ENCODE assay signal across 8 cellular contexts in the genomic region with DNA sequence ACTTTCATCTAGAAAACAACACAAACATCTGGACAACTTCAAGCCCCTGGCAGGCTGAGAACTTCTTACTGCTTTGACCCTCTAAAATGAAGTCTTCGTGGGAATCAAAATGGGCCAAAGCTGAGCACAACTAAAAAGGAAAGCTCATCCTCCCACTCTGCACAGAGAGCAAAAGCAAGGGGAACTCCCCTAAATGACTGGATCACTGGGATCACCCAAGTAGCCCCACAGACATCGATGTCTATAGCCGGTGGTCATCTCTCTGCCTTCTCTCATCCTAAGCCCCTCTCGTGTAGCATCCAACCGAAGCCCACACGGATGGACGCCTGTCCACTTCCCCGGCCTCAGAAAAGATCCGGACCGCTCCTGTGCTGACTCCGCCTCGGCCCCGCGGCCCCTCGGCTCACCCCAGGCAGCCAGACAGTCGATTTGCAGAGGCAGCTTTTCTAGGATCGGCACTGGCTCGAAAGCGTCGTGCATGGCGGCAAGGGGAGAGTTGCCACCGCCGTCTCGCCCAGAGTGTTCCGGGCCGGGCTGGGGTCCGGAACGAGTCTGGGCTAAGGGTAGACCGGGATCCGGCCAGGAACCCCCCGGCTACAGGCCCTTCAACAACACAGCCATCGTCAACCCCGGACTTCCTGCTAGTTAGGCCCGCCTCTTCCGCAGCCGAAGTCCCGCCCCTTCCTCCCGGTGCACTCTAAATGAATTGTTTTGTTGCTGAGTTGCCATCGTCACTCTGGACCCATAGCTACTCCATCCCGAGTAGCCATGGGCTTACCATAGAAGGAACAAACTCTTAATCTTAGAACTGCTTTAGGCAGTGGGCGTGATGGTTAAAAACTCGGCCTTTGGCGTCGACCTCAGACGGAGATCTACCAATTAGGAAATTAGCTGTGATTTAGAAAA. TPM values are rescaled to one million over a fixed set of nuclear protein-coding genes. Genes with fewer than 3 reads are reported as not detected.
DNase-seq lines count a peak whose midpoint lies in the region; ATAC-seq and TF ChIP-seq lines count a peak whose summit lies in the region.

A gene with protein sequence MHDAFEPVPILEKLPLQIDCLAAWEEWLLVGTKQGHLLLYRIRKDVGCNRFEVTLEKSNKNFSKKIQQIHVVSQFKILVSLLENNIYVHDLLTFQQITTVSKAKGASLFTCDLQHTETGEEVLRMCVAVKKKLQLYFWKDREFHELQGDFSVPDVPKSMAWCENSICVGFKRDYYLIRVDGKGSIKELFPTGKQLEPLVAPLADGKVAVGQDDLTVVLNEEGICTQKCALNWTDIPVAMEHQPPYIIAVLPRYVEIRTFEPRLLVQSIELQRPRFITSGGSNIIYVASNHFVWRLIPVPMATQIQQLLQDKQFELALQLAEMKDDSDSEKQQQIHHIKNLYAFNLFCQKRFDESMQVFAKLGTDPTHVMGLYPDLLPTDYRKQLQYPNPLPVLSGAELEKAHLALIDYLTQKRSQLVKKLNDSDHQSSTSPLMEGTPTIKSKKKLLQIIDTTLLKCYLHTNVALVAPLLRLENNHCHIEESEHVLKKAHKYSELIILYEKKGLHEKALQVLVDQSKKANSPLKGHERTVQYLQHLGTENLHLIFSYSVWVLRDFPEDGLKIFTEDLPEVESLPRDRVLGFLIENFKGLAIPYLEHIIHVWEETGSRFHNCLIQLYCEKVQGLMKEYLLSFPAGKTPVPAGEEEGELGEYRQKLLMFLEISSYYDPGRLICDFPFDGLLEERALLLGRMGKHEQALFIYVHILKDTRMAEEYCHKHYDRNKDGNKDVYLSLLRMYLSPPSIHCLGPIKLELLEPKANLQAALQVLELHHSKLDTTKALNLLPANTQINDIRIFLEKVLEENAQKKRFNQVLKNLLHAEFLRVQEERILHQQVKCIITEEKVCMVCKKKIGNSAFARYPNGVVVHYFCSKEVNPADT (minus strand): TSS at position 631 of the 906 bp plus-strand sequence. CDS start 151 bp downstream, at position 480.

- H3K27ac ChIP-seq in A673 (ENCODE audit: low read depth, low read length, poor library complexity, severe bottlenecking) (peak within 1 kb of the TSS; percentile 78), WERI-Rb-1 (peak within 1 kb of the TSS; percentile 78), breast epithelium (peak within 1 kb of the TSS; percentile 82), iPS-20b (ENCODE audit: low read length) (peak within 1 kb of the TSS; percentile 53), skeletal muscle tissue (ENCODE audit: low read depth, low read length) (peak within 1 kb of the TSS; percentile 57)

- POLR2A ChIA-PET in A673 (lab: Charles Lee; ENCODE audit: low non-redundant PET), result no interaction called here

- H3K4me3 ChIP-seq in A673 (ENCODE audit: low read depth, low read length, poor library complexity, severe bottlenecking) (peak within 1 kb of the TSS; percentile 97), WERI-Rb-1 (ENCODE audit: low read depth, low read length) (peak within 1 kb of the TSS; percentile 89), breast epithelium (peak within 1 kb of the TSS; percentile 78 to 92 (median 81)), iPS-20b (ENCODE audit: low read length) (peak within 1 kb of the TSS; percentile 98), skeletal muscle tissue (ENCODE audit: low read length in 3 of 3) (peak within 1 kb of the TSS; percentile 84 to 96 (median 90))

- intact Hi-C loops in A673 (cut with micrococcal nuclease; ENCODE audit: unreplicated experiment) (no loop called here), breast epithelium (cut with DNase I; ENCODE audit: low total_unique reads) (no loop called here)

- H3K9me3 ChIP-seq in A673 (ENCODE audit: low read depth, low read length, poor library complexity, severe bottlenecking) (no peaks in the 10 kb centered on the region), WERI-Rb-1 (ENCODE audit: severe bottlenecking) (no peaks in the 10 kb centered on the region), breast epithelium (no peaks in the 10 kb centered on the region), iPS-20b (ENCODE audit: insufficient read depth, low read depth, low read length) (no peaks in the 10 kb centered on the region), skeletal muscle tissue (ENCODE audit: control insufficient read depth in 3 of 3, low read length in 3 of 3) (no peaks in the 10 kb centered on the region)

- DNase-seq in A673 (ENCODE audit: low spot score) (peak; percentile 89), NCI-H2196 (lab: John Stamatoyannopoulos, UW; ENCODE audit: unreplicated experiment) (peak; percentile 58), WERI-Rb-1 (peak; percentile 88), breast epithelium (ENCODE audit: low spot score in 2 of 2) (peak; percentile 75 to 79)

- BruUV-seq in A673 (replicated peaks; lab: Mats Ljungman, UMichigan), result TSS peak; percentile 55

- TF ChIP-seq CTCF in A673 (conservative IDR thresholded peaks at IDR 0.05; ENCODE audit: low read depth, low read length), result no peak
- TF ChIP-seq CTCF in WERI-Rb-1 (IDR thresholded peaks at IDR 0.05; ENCODE audit: low read depth, low read length), result no peak
- TF ChIP-seq CTCF in breast epithelium (IDR thresholded peaks at IDR 0.05), result no peak

- TF ChIP-seq POLR2A in breast epithelium (IDR thresholded peaks at IDR 0.05), result no peak

- CTCF ChIA-PET in A673 (lab: Charles Lee), result interaction anchor here (0.6 kb wide), 1 partner anchor 692 kb away, joined by 19 read pairs; no protein-coding TSS in a partner anchor

- H3K9ac ChIP-seq in iPS-20b (ENCODE audit: low read depth, low read length), result peak within 1 kb of the TSS; percentile 93
- H3K9ac ChIP-seq in skeletal muscle tissue (ENCODE audit: low read depth in 1 of 3, low read length in 3 of 3), result peak within 1 kb of the TSS; percentile 81 to 96 (median 92)

- peaks cover 22% of the 10 kb centered on the region for H3K36me3 ChIP-seq in A673 (ENCODE audit: insufficient read depth, low read length, poor library complexity, severe bottlenecking)
- peaks cover 18% of the 10 kb centered on the region for H3K36me3 ChIP-seq in WERI-Rb-1
- peaks cover 8% of the 10 kb centered on the region for H3K36me3 ChIP-seq in breast epithelium
- H3K36me3 ChIP-seq in iPS-20b (ENCODE audit: insufficient read depth, low read depth, low read length), result peaks cover 36% of the 10 kb centered on the region
- H3K36me3 ChIP-seq in skeletal muscle tissue (ENCODE audit: control insufficient read depth in 3 of 3, insufficient read depth in 3 of 3, low read length in 3 of 3), result peaks cover 4 to 22% (median 10%) of the 10 kb centered on the region in 3 donors

- H3K4me1 ChIP-seq in A673 (ENCODE audit: insufficient read depth, low read length, poor library complexity, severe bottlenecking) (peaks cover 10% of the 10 kb centered on the region), breast epithelium (peaks cover 0 to 7% of the 10 kb centered on the region in 2 donors), iPS-20b (ENCODE audit: insufficient read depth, low read length) (peaks cover 3% of the 10 kb centered on the region; the same call in 1 of the 2 replicates), skeletal muscle tissue (ENCODE audit: control insufficient read depth in 3 of 3, insufficient read depth in 3 of 3, low read length in 3 of 3) (peaks cover 7 to 20% (median 16%) of the 10 kb centered on the region in 3 donors)

- no peaks in the 10 kb centered on the region for H3K27me3 ChIP-seq in A673 (replicated peaks; ENCODE audit: insufficient read depth, low read depth, low read length, poor library complexity)
- no peaks in the 10 kb centered on the region for H3K27me3 ChIP-seq in WERI-Rb-1 (ENCODE audit: insufficient read depth, low read depth, severe bottlenecking)
- H3K27me3 ChIP-seq in breast epithelium, result no peaks in the 10 kb centered on the region
- no peaks in the 10 kb centered on the region for H3K27me3 ChIP-seq in iPS-20b (ENCODE audit: insufficient read depth, low read length)
- no peaks in the 10 kb centered on the region for H3K27me3 ChIP-seq in skeletal muscle tissue (ENCODE audit: control insufficient read depth in 3 of 3, insufficient read depth in 3 of 3, low read length in 3 of 3)

- peak; percentile 89 for ATAC-seq in GM18867 (IDR thresholded peaks at IDR 0.05; ENCODE audit: unreplicated experiment)
- ATAC-seq in HG03097 (IDR thresholded peaks at IDR 0.05; ENCODE audit: low FRiP score, unreplicated experiment), result peak; percentile 85

RNA-seq across cellular contexts. Expression of the gene that starts here (rescaled TPM):
- total RNA-seq in A673 (2021), result 46.9 and 47.9 TPM in 2 replicates
- 100 to 1,000 TPM in 1 of 3 donors, 10 to 100 TPM in 2; 79.0 to 116 (median 89.9) TPM for total RNA-seq in breast epithelium
- total RNA-seq in skeletal muscle tissue, result 29.2 TPM

Comparison
In these comparisons a context has a peak if more than half of its experiments do, and no peak if none do; other contexts are left out.
1. Peak in every context shown above with its lines: DNase-seq, ATAC-seq, H3K4me3 ChIP-seq and H3K27ac ChIP-seq.